ENCODE assay signal across 14 cellular contexts in the genomic region with DNA sequence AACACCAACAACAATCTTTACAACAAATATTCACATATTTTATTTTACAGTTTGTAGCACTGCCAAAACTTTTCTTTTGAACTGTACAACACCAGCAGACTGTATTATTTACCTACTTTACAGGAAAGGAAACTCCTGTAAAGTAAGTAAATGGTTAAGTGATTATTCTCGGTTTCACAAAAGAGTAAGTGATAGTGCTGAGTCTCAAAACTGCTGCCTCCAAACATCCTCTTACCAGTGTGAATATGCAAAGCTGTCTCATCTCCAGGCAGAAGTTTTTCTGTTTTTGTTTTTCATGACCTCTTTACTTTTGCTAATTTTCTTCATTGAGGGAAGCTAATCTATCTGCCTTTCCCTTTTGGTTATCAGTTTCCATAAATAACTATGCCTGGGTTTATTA.
DNase-seq lines count a peak whose midpoint lies in the region; ATAC-seq lines count a peak whose summit lies in the region.
"Had no signal": no experiment of that assay in that cellular context is flagged by ENCODE, and none has a peak within 500 bp of the region (broad histone marks: within the 10 kb centered on the region; RNA-seq: fewer than 3 reads in every experiment).

No MANE protein-coding gene starts in this region.

- no peaks in the 10 kb centered on the region for H3K36me3 Mint-ChIP-seq in stimulated activated effector memory CD8-positive, alpha-beta T cell treated with anti-CD3 and anti-CD28 coated beads, Interleukin-12 subunit alpha, Interleukin-12 subunit beta, amount 100 ng/mL, for 72 hours

- ATAC-seq in stimulated activated naive CD8-positive, alpha-beta T cell treated with anti-CD3 and anti-CD28 coated beads, Interleukin-15, amount 100 ng/mL, for 72 hours = peak; percentile 66
- ATAC-seq in stimulated activated naive CD8-positive, alpha-beta T cell treated with anti-CD3 and anti-CD28 coated beads, Interleukin-15, Interleukin-2, amounts not matched to agents 100 U/mL and 50 U/mL, for 24 hours = no peak
- ATAC-seq in GM21825 (IDR thresholded peaks at IDR 0.05; ENCODE audit: unreplicated experiment) (peak; percentile 91), HG03354 (IDR thresholded peaks at IDR 0.05; ENCODE audit: poor library complexity, severe bottlenecking, unreplicated experiment) (peak; percentile 100)
- no peak for ATAC-seq in stimulated activated effector memory CD8-positive, alpha-beta T cell treated with anti-CD3 and anti-CD28 coated beads, Interleukin-12 subunit alpha, Interleukin-12 subunit beta, amount 100 ng/mL, for 72 hours

- DNase-seq in stimulated activated naive CD8-positive, alpha-beta T cell treated with anti-CD3 and anti-CD28 coated beads, Interleukin-15, amount 100 ng/mL, for 72 hours = no peak
- no peak for DNase-seq in stimulated activated naive CD8-positive, alpha-beta T cell treated with anti-CD3 and anti-CD28 coated beads, Interleukin-15, Interleukin-2, amounts not matched to agents 100 U/mL and 50 U/mL, for 24 hours
- no peak for DNase-seq in SIG-M5 (lab: John Stamatoyannopoulos, UW)
- no peak for DNase-seq in Kasumi-1 (lab: John Stamatoyannopoulos, UW)
- DNase-seq in stimulated activated effector memory CD8-positive, alpha-beta T cell treated with anti-CD3 and anti-CD28 coated beads, Interleukin-12 subunit alpha, Interleukin-12 subunit beta, amount 100 ng/mL, for 72 hours (ENCODE audit: low spot score in 2 of 2) = no peak
- no peak for DNase-seq in SHP77 (lab: John Stamatoyannopoulos, UW)
- DNase-seq: activated T-cell treated with anti-CD3 and anti-CD28 coated beads, Interleukin-2, amount 50 U/mL, for 72 hours; Caco-2; effector CD8-positive, alpha-beta T cell; NCI-H446; thyroid gland had no signal

- H3K27ac Mint-ChIP-seq in stimulated activated naive CD8-positive, alpha-beta T cell treated with anti-CD3 and anti-CD28 coated beads, Interleukin-15, amount 100 ng/mL, for 72 hours = no peak overlapping the region
- H3K27ac Mint-ChIP-seq in stimulated activated effector memory CD8-positive, alpha-beta T cell treated with anti-CD3 and anti-CD28 coated beads, Interleukin-12 subunit alpha, Interleukin-12 subunit beta, amount 100 ng/mL, for 72 hours = no peak overlapping the region
- H3K27ac Mint-ChIP-seq: activated T-cell treated with anti-CD3 and anti-CD28 coated beads, Interleukin-2, amount 50 U/mL, for 72 hours; nephron had no signal

- peaks cover 0 to 20% of the 10 kb centered on the region in 2 donors for H3K9me3 Mint-ChIP-seq in stimulated activated naive CD8-positive, alpha-beta T cell treated with anti-CD3 and anti-CD28 coated beads, Interleukin-15, amount 100 ng/mL, for 72 hours
- peaks cover 5% of the 10 kb centered on the region for H3K9me3 Mint-ChIP-seq in stimulated activated effector memory CD8-positive, alpha-beta T cell treated with anti-CD3 and anti-CD28 coated beads, Interleukin-12 subunit alpha, Interleukin-12 subunit beta, amount 100 ng/mL, for 72 hours

- peaks cover 38% of the 10 kb centered on the region for H3K4me1 Mint-ChIP-seq in stimulated activated naive CD8-positive, alpha-beta T cell treated with anti-CD3 and anti-CD28 coated beads, Interleukin-15, amount 100 ng/mL, for 72 hours
- H3K4me1 Mint-ChIP-seq in stimulated activated effector memory CD8-positive, alpha-beta T cell treated with anti-CD3 and anti-CD28 coated beads, Interleukin-12 subunit alpha, Interleukin-12 subunit beta, amount 100 ng/mL, for 72 hours = peaks cover 7% of the 10 kb centered on the region
- H3K4me1 Mint-ChIP-seq: nephron had no signal

- no peak overlapping the region for H3K4me3 Mint-ChIP-seq in stimulated activated naive CD8-positive, alpha-beta T cell treated with anti-CD3 and anti-CD28 coated beads, Interleukin-15, amount 100 ng/mL, for 72 hours
- H3K4me3 Mint-ChIP-seq in stimulated activated effector memory CD8-positive, alpha-beta T cell treated with anti-CD3 and anti-CD28 coated beads, Interleukin-12 subunit alpha, Interleukin-12 subunit beta, amount 100 ng/mL, for 72 hours = no peak overlapping the region
- H3K4me3 Mint-ChIP-seq: activated T-cell treated with anti-CD3 and anti-CD28 coated beads, Interleukin-2, amount 50 U/mL, for 72 hours; nephron had no signal

- H3K27me3 Mint-ChIP-seq in stimulated activated naive CD8-positive, alpha-beta T cell treated with anti-CD3 and anti-CD28 coated beads, Interleukin-15, amount 100 ng/mL, for 72 hours = no peaks in the 10 kb centered on the region

Comparison
In these comparisons a context has a peak if more than half of its experiments do, and no peak if none do; other contexts are left out.
1. ATAC-seq: peak in stimulated activated naive CD8-positive, alpha-beta T cell treated with anti-CD3 and anti-CD28 coated beads, Interleukin-15, amount 100 ng/mL, for 72 hours (single experiment), GM21825 (single experiment) and HG03354 (single experiment); none in stimulated activated naive CD8-positive, alpha-beta T cell treated with anti-CD3 and anti-CD28 coated beads, Interleukin-15, Interleukin-2, amounts not matched to agents 100 U/mL and 50 U/mL, for 24 hours (single experiment) and stimulated activated effector memory CD8-positive, alpha-beta T cell treated with anti-CD3 and anti-CD28 coated beads, Interleukin-12 subunit alpha, Interleukin-12 subunit beta, amount 100 ng/mL, for 72 hours (single experiment).